ENCODE assay signal across 19 cellular contexts in the genomic region with DNA sequence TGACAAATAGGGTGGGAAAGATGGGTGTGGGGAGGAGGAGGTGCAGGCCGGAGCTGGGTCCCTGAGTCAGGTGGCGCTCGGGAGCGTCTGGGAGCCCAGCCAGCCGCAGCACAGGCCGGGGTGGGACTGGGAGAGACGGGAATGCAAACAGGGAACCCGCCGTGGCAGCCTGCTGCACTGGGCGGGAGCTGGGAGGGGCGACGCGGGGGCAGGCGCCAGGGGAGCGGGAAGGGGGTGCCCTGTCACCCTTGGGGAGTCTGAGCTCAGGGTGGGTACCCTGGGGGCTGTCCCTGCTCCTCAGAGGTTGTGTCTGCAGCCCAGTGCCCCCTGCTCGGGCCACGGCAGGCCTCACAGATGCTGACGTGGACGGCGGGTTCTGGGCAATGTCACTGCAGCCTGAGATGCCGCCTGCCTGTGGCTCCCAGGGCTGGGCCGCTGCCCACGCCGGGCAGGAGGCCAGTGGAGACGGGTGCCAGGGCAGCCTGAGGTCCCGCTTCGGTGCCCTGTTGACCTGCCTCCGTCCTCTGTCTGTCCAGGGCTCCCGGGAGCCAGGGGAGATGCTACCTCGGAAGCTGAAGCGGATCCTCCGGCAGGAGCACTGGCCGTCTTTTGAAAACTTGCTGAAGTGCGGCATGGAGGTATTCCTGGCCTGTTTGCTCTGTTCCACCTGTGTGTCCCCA. TPM values are rescaled to one million over a fixed set of nuclear protein-coding genes. Genes with fewer than 3 reads are reported as not detected.
DNase-seq lines count a peak whose midpoint lies in the region; ATAC-seq, FAIRE-seq and TF ChIP-seq lines count a peak whose summit lies in the region.
"Had no signal": no experiment of that assay in that cellular context is flagged by ENCODE, and none has a peak within 500 bp of the region (broad histone marks: within the 10 kb centered on the region; RNA-seq: fewer than 3 reads in every experiment).

No MANE protein-coding gene starts in this region.

- peak overlapping the region in 2 of 4 donors; percentile 4 to 34 for H3K4me3 ChIP-seq in pancreas
- H3K4me3 ChIP-seq: vagina had no signal

- H3K27ac ChIP-seq in pancreas = peak overlapping the region in 1 of 4 donors; percentile 44
- H3K27ac ChIP-seq: vagina had no signal

- H3K4me1 Mint-ChIP-seq in CD14-positive monocyte = no peaks in the 10 kb centered on the region
- H3K4me1 Mint-ChIP-seq: activated CD8-positive, alpha-beta memory T cell treated with anti-CD3 and anti-CD28 coated beads, Interleukin-2, amount 10 ng/mL, durations not matched to agents 7 days and 5 days; mesothelial cell of epicardium; T-helper 17 cell had no signal

- no peaks in the 10 kb centered on the region for H3K36me3 ChIP-seq in pancreas
- H3K36me3 ChIP-seq: vagina had no signal

- 16 to 19% methylated on average over 32 to 34 of the region's 34 CpGs for WGBS in pancreas, 2 donors

- no peaks in the 10 kb centered on the region for H3K27me3 ChIP-seq in pancreas
- H3K27me3 ChIP-seq: vagina had no signal

- no peak overlapping the region for H3K4me3 Mint-ChIP-seq in CD14-positive monocyte
- H3K4me3 Mint-ChIP-seq: activated CD8-positive, alpha-beta memory T cell treated with anti-CD3 and anti-CD28 coated beads, Interleukin-2, amount 10 ng/mL, durations not matched to agents 7 days and 5 days; dendritic cell treated with granulocyte-macrophage colony-stimulating factor and Interleukin-4, amounts not matched to agents 40 ng/mL and 50 ng/mL, for 4 days; mesothelial cell of epicardium; T-helper 17 cell had no signal

- peak; percentile 77 for ATAC-seq in SK-N-SH treated with all-trans-retinoic acid at 6 μM for 48 hours
- peak; percentile 72 to 92 (median 87) for ATAC-seq in pancreas
- no peak for ATAC-seq in GM21367 (IDR thresholded peaks at IDR 0.05; ENCODE audit: unreplicated experiment)
- ATAC-seq: activated CD8-positive, alpha-beta memory T cell treated with anti-CD3 and anti-CD28 coated beads, Interleukin-2, amount 10 ng/mL, durations not matched to agents 7 days and 5 days; stimulated activated naive CD8-positive, alpha-beta T cell treated with anti-CD3 and anti-CD28 coated beads, Interleukin-15, Interleukin-2, amounts not matched to agents 100 U/mL and 50 U/mL, for 24 hours; T-helper 17 cell had no signal

- TF ChIP-seq CTCF in CD14-positive monocyte (IDR thresholded peaks at IDR 0.05) = no peak
- TF ChIP-seq CTCF in pancreas (IDR thresholded peaks at IDR 0.05) = no peak

- peaks cover 0 to 2% (median 0%) of the 10 kb centered on the region in 3 donors for H3K27me3 Mint-ChIP-seq in CD14-positive monocyte (ENCODE audit: low read depth in 3 of 3)
- H3K27me3 Mint-ChIP-seq: activated CD8-positive, alpha-beta memory T cell treated with anti-CD3 and anti-CD28 coated beads, Interleukin-2, amount 10 ng/mL, durations not matched to agents 7 days and 5 days; dendritic cell treated with granulocyte-macrophage colony-stimulating factor and Interleukin-4, amounts not matched to agents 40 ng/mL and 50 ng/mL, for 4 days; T-helper 17 cell had no signal

- intact Hi-C loops in CD14-positive monocyte (cut with micrococcal nuclease) = no loop called here
- intact Hi-C loops in pancreas (cut with DNase I) = no loop called here

- H3K4me1 ChIP-seq in pancreas = no peaks in the 10 kb centered on the region
- H3K4me1 ChIP-seq: vagina had no signal

- H3K27ac Mint-ChIP-seq in CD14-positive monocyte = no peak overlapping the region
- H3K27ac Mint-ChIP-seq: activated CD8-positive, alpha-beta memory T cell treated with anti-CD3 and anti-CD28 coated beads, Interleukin-2, amount 10 ng/mL, durations not matched to agents 7 days and 5 days; dendritic cell treated with granulocyte-macrophage colony-stimulating factor and Interleukin-4, amounts not matched to agents 40 ng/mL and 50 ng/mL, for 4 days; mesothelial cell of epicardium; T-helper 17 cell had no signal

- H3K9me3 Mint-ChIP-seq in CD14-positive monocyte = peaks cover 0 to 13% (median 0%) of the 10 kb centered on the region in 7 donors
- H3K9me3 Mint-ChIP-seq: dendritic cell treated with granulocyte-macrophage colony-stimulating factor and Interleukin-4, amounts not matched to agents 40 ng/mL and 50 ng/mL, for 4 days; mesothelial cell of epicardium had no signal

- H3K9me3 ChIP-seq in pancreas = no peaks in the 10 kb centered on the region
- H3K9me3 ChIP-seq: vagina had no signal

- FAIRE-seq in pancreas (lab: Jason Lieb, UNC) = no peak
- FAIRE-seq: astrocyte had no signal

- DNase-seq in CD14-positive monocyte (ENCODE audit: low spot score) (peak; percentile 37), islet precursor cell (peak; percentile 45), pancreas (peak; percentile 32 to 82 (median 66)), NCI-H187 (lab: John Stamatoyannopoulos, UW) (no peak)
- no peak for DNase-seq in stimulated activated CD8-positive, alpha-beta memory T cell treated with anti-CD3 and anti-CD28 coated beads, Interleukin-4, amount 100 ng/mL, for 48 hours
- DNase-seq in activated CD8-positive, alpha-beta memory T cell treated with anti-CD3 and anti-CD28 coated beads for 24 hours = no peak
- DNase-seq: activated CD8-positive, alpha-beta memory T cell treated with anti-CD3 and anti-CD28 coated beads, Interleukin-2, amount 10 ng/mL, durations not matched to agents 7 days and 5 days; activated naive CD4-positive, alpha-beta T cell; NCI-H1105 treated with DMSO at 0.1 percent for 48 hours; NCI-H2171 treated with DMSO at 0.1 percent for 48 hours; stimulated activated CD4-positive, alpha-beta T cell treated with anti-CD3 and anti-CD28 coated beads, Interleukin-12 subunit alpha, Interleukin-12 subunit beta, amount 100 ng/mL, for 4 hours; stimulated activated naive CD8-positive, alpha-beta T cell treated with anti-CD3 and anti-CD28 coated beads, Interleukin-15, Interleukin-2, amounts not matched to agents 100 U/mL and 50 U/mL, for 24 hours; T-helper 17 cell had no signal

- H3K36me3 Mint-ChIP-seq in CD14-positive monocyte = peaks cover 74 to 94% of the 10 kb centered on the region in 2 donors
- H3K36me3 Mint-ChIP-seq: activated CD8-positive, alpha-beta memory T cell treated with anti-CD3 and anti-CD28 coated beads, Interleukin-2, amount 10 ng/mL, durations not matched to agents 7 days and 5 days; mesothelial cell of epicardium had no signal

TF ChIP-seq in SK-N-SH treated with all-trans-retinoic acid at 6 μM for 48 hours, 23 proteins besides CTCF, POLR2A, EP300 and RAD21:
- no peak for TF ChIP-seq ZNF70 (CRISPR knock-in tag; IDR thresholded peaks at IDR 0.05)
- TF ChIP-seq TCF4 (CRISPR knock-in tag; IDR thresholded peaks at IDR 0.05; ENCODE audit: borderline replicate concordance) = peak; percentile 45; the same call in 1 of the 2 replicates
- TF ChIP-seq, protein P1, sequence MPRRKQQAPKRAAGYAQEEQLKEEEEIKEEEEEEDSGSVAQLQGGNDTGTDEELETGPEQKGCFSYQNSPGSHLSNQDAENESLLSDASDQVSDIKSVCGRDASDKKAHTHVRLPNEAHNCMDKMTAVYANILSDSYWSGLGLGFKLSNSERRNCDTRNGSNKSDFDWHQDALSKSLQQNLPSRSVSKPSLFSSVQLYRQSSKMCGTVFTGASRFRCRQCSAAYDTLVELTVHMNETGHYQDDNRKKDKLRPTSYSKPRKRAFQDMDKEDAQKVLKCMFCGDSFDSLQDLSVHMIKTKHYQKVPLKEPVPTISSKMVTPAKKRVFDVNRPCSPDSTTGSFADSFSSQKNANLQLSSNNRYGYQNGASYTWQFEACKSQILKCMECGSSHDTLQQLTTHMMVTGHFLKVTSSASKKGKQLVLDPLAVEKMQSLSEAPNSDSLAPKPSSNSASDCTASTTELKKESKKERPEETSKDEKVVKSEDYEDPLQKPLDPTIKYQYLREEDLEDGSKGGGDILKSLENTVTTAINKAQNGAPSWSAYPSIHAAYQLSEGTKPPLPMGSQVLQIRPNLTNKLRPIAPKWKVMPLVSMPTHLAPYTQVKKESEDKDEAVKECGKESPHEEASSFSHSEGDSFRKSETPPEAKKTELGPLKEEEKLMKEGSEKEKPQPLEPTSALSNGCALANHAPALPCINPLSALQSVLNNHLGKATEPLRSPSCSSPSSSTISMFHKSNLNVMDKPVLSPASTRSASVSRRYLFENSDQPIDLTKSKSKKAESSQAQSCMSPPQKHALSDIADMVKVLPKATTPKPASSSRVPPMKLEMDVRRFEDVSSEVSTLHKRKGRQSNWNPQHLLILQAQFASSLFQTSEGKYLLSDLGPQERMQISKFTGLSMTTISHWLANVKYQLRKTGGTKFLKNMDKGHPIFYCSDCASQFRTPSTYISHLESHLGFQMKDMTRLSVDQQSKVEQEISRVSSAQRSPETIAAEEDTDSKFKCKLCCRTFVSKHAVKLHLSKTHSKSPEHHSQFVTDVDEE (CRISPR knock-in tag; IDR thresholded peaks at IDR 0.05) = peak; percentile 36; the same call in 1 of the 2 replicates
TF ChIP-seq in SK-N-SH treated with all-trans-retinoic acid at 6 μM for 48 hours: peak in this region for 2.

RNA-seq across cellular contexts. Expression of a gene that starts 16.6 kb away (rescaled TPM):
- polyA plus RNA-seq in CD14-positive monocyte (under 1 TPM; 0.30 to 0.41 TPM), pancreas (under 1 TPM; 0.46 to 0.66 TPM)
- 1 to 10 TPM in 1 of 6 donors, under 1 TPM in 5; 0.35 to 1.7 (median 0.45) TPM for total RNA-seq in pancreas

Comparison
In these comparisons a context has a peak if more than half of its experiments do, and no peak if none do; other contexts are left out.
1. DNase-seq: peak in CD14-positive monocyte (single experiment), islet precursor cell (single experiment) and pancreas (6 of 6); none in NCI-H187 (0 of 2), stimulated activated CD8-positive, alpha-beta memory T cell treated with anti-CD3 and anti-CD28 coated beads, Interleukin-4, amount 100 ng/mL, for 48 hours (single experiment) and activated CD8-positive, alpha-beta memory T cell treated with anti-CD3 and anti-CD28 coated beads for 24 hours (single experiment).